ENCODE assay signal across 8 cellular contexts in the genomic region with DNA sequence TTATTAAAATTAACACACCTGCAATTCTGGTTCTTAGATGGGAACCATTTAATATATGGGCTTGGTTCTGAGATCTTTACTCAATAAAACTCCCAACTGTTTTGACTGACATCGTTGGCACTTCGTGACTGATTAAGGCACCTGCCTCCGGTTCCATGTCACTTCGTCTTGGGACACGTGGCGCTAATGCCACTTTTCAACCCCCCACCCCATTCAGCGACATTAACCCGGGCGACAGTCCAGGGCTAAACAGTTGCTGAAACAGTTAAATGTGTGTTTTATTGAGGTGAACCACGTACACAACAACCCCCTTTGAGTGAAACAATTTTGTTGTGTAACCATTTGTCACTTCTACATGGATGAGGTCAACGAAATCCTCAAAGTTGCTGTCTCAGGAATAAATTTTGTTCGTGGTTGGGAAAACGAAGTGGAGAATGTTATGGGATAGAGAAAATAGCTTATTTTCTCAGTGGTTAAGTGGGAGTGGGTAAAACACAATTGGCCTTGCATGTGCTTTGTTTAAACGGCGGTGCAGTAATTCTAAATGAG. TPM values are rescaled to one million over a fixed set of nuclear protein-coding genes. Genes with fewer than 3 reads are reported as not detected.
DNase-seq lines count a peak whose midpoint lies in the region; ATAC-seq and TF ChIP-seq lines count a peak whose summit lies in the region.

No MANE protein-coding gene starts in this region.

- WGBS in psoas muscle, 3 donors = 29 to 42% (median 37%) methylated on average over 15 of the region's 15 CpGs

- no peak for DNase-seq in GM12864 (ENCODE audit: low read depth)
- no peak for DNase-seq in SJSA1 (ENCODE audit: low read depth in 1 of 2, low spot score in 2 of 2)
- no peak for DNase-seq in psoas muscle
- no peak for DNase-seq in NCI-H446 treated with DMSO at 0.1 percent for 48 hours (lab: John Stamatoyannopoulos, UW)
- no peak for DNase-seq in NCI-H1694 treated with DMSO at 0.1 percent for 48 hours (lab: John Stamatoyannopoulos, UW)
- no peak for DNase-seq in NCI-H2171 treated with DMSO at 0.1 percent for 48 hours (lab: John Stamatoyannopoulos, UW)

- no peaks in the 10 kb centered on the region for H3K9me3 ChIP-seq in SJSA1 (replicated peaks)
- no peaks in the 10 kb centered on the region for H3K9me3 ChIP-seq in psoas muscle

- H3K4me3 ChIP-seq in GM12864 (ENCODE audit: low read depth, low read length) (peak overlapping the region; percentile 74), SJSA1 (peak overlapping the region; percentile 54), psoas muscle (peak overlapping the region; percentile 86)

- H3K4me1 ChIP-seq in SJSA1 (replicated peaks) (peaks cover 45% of the 10 kb centered on the region), psoas muscle (peaks cover 35% of the 10 kb centered on the region)

- H3K27me3 ChIP-seq in SJSA1 (replicated peaks) (no peaks in the 10 kb centered on the region), psoas muscle (ENCODE audit: insufficient read depth in 3 of 3, low read length in 2 of 3) (no peaks in the 10 kb centered on the region)

- H3K27ac ChIP-seq in SJSA1 = peak overlapping the region; percentile 95
- peak overlapping the region; percentile 98 for H3K27ac ChIP-seq in psoas muscle

- H3K36me3 ChIP-seq in SJSA1 = no peaks in the 10 kb centered on the region
- H3K36me3 ChIP-seq in psoas muscle (ENCODE audit: insufficient read depth in 1 of 2, low read depth in 1 of 2) = no peaks in the 10 kb centered on the region

- TF ChIP-seq CTCF in GM12864 (IDR thresholded peaks at IDR 0.05; ENCODE audit: low read depth, low read length, missing control alignments) (no peak), psoas muscle (IDR thresholded peaks at IDR 0.05) (no peak)

- intact Hi-C loops in psoas muscle (cut with DNase I) = loop anchor here (5.0 to 10.0 kb wide), 2 partner anchors 75 to 392 kb away; no protein-coding TSS in a partner anchor

- ATAC-seq in esophagus mucosa = peak; percentile 2
- no peak for ATAC-seq in psoas muscle
- no peak for ATAC-seq in HG02885 (IDR thresholded peaks at IDR 0.05; ENCODE audit: poor library complexity, unreplicated experiment)

RNA-seq across cellular contexts. Expression of a gene that starts 9.9 kb away (rescaled TPM):
- 188 and 238 TPM in 2 replicates for total RNA-seq in SJSA1 (2014; rRNA removed; shearing (Covaris generic))
- total RNA-seq in esophagus mucosa = 245 TPM
- 100 to 1,000 TPM; 287 to 428 (median 331) TPM for total RNA-seq in psoas muscle
- 100 to 1,000 TPM in 2 of 3 donors, 10 to 100 TPM in 1; 35.8 to 317 (median 180) TPM for polyA plus RNA-seq in psoas muscle
